In genomic region chr14:41120400-41120799, GRCh38 we compare ENCODE assay signal across 37 cellular contexts.
"Had no signal": no experiment of that assay in that cellular context is flagged by ENCODE, and none has a peak within 500 bp of the region (broad histone marks: within the 10 kb centered on the region; RNA-seq: fewer than 3 reads in every experiment).

No MANE protein-coding gene starts in this region.

- H3K27me3 Mint-ChIP-seq: activated CD4-positive, alpha-beta memory T cell treated with anti-CD3 and anti-CD28 coated beads, Interleukin-2, amount 10 ng/mL, durations not matched to agents 7 days and 5 days; activated CD4-positive, alpha-beta T cell treated with anti-CD3 and anti-CD28 coated beads for 36 hours; activated CD4-positive, alpha-beta T cell treated with anti-CD3 and anti-CD28 coated beads, Interleukin-2, amount 10 ng/mL, durations not matched to agents 7 days and 5 days; activated CD8-positive, alpha-beta memory T cell treated with anti-CD3 and anti-CD28 coated beads, Interleukin-2, amount 10 ng/mL, durations not matched to agents 7 days and 5 days; activated naive CD4-positive, alpha-beta T cell treated with anti-CD3 and anti-CD28 coated beads, Interleukin-2, amount 10 ng/mL, durations not matched to agents 7 days and 5 days; activated naive CD4-positive, alpha-beta T cell treated with anti-CD3 and anti-CD28 coated beads, Interleukin-2, amount 50 U/mL, for 24 hours; activated naive CD8-positive, alpha-beta T cell; activated naive CD8-positive, alpha-beta T cell treated with anti-CD3 and anti-CD28 coated beads, Interleukin-2, amount 50 U/mL, for 24 hours; activated T-cell treated with anti-CD3 and anti-CD28 coated beads, Interleukin-2, amount 50 U/mL, for 24 hours had no signal

- H3K9me3 ChIP-seq: body of pancreas, breast epithelium had no signal

- H3K27ac ChIP-seq: body of pancreas, brain microvascular endothelial cell, breast epithelium, WERI-Rb-1 had no signal

- H3K27ac Mint-ChIP-seq: activated CD4-positive, alpha-beta memory T cell treated with anti-CD3 and anti-CD28 coated beads, Interleukin-2, amount 10 ng/mL, durations not matched to agents 7 days and 5 days; activated CD4-positive, alpha-beta T cell treated with anti-CD3 and anti-CD28 coated beads for 36 hours; activated CD4-positive, alpha-beta T cell treated with anti-CD3 and anti-CD28 coated beads, Interleukin-2, amount 10 ng/mL, durations not matched to agents 7 days and 5 days; activated CD8-positive, alpha-beta memory T cell treated with anti-CD3 and anti-CD28 coated beads, Interleukin-2, amount 10 ng/mL, durations not matched to agents 7 days and 5 days; activated CD8-positive, alpha-beta T cell treated with anti-CD3 and anti-CD28 coated beads, Interleukin-2, amount 10 ng/mL, durations not matched to agents 7 days and 5 days; activated naive CD4-positive, alpha-beta T cell treated with anti-CD3 and anti-CD28 coated beads, Interleukin-2, amount 10 ng/mL, durations not matched to agents 7 days and 5 days; activated naive CD4-positive, alpha-beta T cell treated with anti-CD3 and anti-CD28 coated beads, Interleukin-2, amount 50 U/mL, for 24 hours; activated naive CD8-positive, alpha-beta T cell; activated naive CD8-positive, alpha-beta T cell treated with anti-CD3 and anti-CD28 coated beads, Interleukin-2, amount 10 ng/mL, durations not matched to agents 7 days and 5 days; activated naive CD8-positive, alpha-beta T cell treated with anti-CD3 and anti-CD28 coated beads, Interleukin-2, amount 50 U/mL, for 24 hours; activated T-cell treated with anti-CD3 and anti-CD28 coated beads, Interleukin-2, amount 50 U/mL, for 24 hours; activated T-helper 2 cell treated with anti-CD3 and anti-CD28 coated beads, Interferon-gamma antibody, Interleukin-2, Interleukin-4, amounts not matched to agents 10 μg/mL and 5 μg/mL and 100 μg/mL, durations not matched to agents 14 hours and 24 hours and 36 hours; T-helper 1 cell treated with Interleukin-12 subunit alpha and Interleukin-12 subunit beta and Interleukin-4 antibody, amounts not matched to agents 30 μg/mL and 1 μg/mL, for 36 hours; T-helper 2 cell treated with Interferon-gamma antibody and Interleukin-4, amounts not matched to agents 5 μg/mL and 100 μg/mL, for 36 hours; WTC11 had no signal

- H3K36me3 ChIP-seq: brain microvascular endothelial cell, breast epithelium, WERI-Rb-1 had no signal

- H3K9me3 Mint-ChIP-seq: activated CD4-positive, alpha-beta memory T cell treated with anti-CD3 and anti-CD28 coated beads, Interleukin-2, amount 10 ng/mL, durations not matched to agents 7 days and 5 days; activated CD4-positive, alpha-beta T cell treated with anti-CD3 and anti-CD28 coated beads, Interleukin-2, amount 10 ng/mL, durations not matched to agents 7 days and 5 days; activated naive CD4-positive, alpha-beta T cell treated with anti-CD3 and anti-CD28 coated beads, Interleukin-2, amount 10 ng/mL, durations not matched to agents 7 days and 5 days; activated naive CD4-positive, alpha-beta T cell treated with anti-CD3 and anti-CD28 coated beads, Interleukin-2, amount 50 U/mL, for 24 hours; activated T-cell treated with anti-CD3 and anti-CD28 coated beads, Interleukin-2, amount 50 U/mL, for 24 hours; WTC11 had no signal

- H3K27me3 ChIP-seq: body of pancreas, brain microvascular endothelial cell, breast epithelium had no signal

- H3K4me3 ChIP-seq: body of pancreas, breast epithelium had no signal

- H3K36me3 Mint-ChIP-seq: activated CD8-positive, alpha-beta memory T cell treated with anti-CD3 and anti-CD28 coated beads, Interleukin-2, amount 10 ng/mL, durations not matched to agents 7 days and 5 days; activated naive CD4-positive, alpha-beta T cell treated with anti-CD3 and anti-CD28 coated beads, Interleukin-2, amount 10 ng/mL, durations not matched to agents 7 days and 5 days; activated naive CD4-positive, alpha-beta T cell treated with anti-CD3 and anti-CD28 coated beads, Interleukin-2, amount 50 U/mL, for 24 hours; activated naive CD8-positive, alpha-beta T cell; activated naive CD8-positive, alpha-beta T cell treated with anti-CD3 and anti-CD28 coated beads, Interleukin-2, amount 10 ng/mL, durations not matched to agents 7 days and 5 days; WTC11 had no signal

- DNase-seq: activated CD4-positive, alpha-beta memory T cell treated with anti-CD3 and anti-CD28 coated beads, Interleukin-2, amount 10 ng/mL, durations not matched to agents 7 days and 5 days; activated CD4-positive, alpha-beta T cell treated with anti-CD3 and anti-CD28 coated beads for 1 hour; activated CD4-positive, alpha-beta T cell treated with anti-CD3 and anti-CD28 coated beads for 36 hours; activated CD4-positive, alpha-beta T cell treated with anti-CD3 and anti-CD28 coated beads for 48 hours; activated CD4-positive, alpha-beta T cell treated with anti-CD3 and anti-CD28 coated beads, Interleukin-2, amount 10 ng/mL, durations not matched to agents 7 days and 5 days; activated CD4-positive, alpha-beta T cell treated with anti-CD3 and anti-CD28 coated beads, Interleukin-2, amount 50 U/mL, for 48 hours; activated CD4-positive, CD25-positive, alpha-beta regulatory T cell; activated CD8-positive, alpha-beta memory T cell treated with anti-CD3 and anti-CD28 coated beads for 24 hours; activated CD8-positive, alpha-beta memory T cell treated with anti-CD3 and anti-CD28 coated beads, Interleukin-2, amount 10 ng/mL, durations not matched to agents 7 days and 5 days; activated CD8-positive, alpha-beta memory T cell treated with anti-CD3 and anti-CD28 coated beads, Interleukin-2, amount 50 U/mL, for 48 hours; activated CD8-positive, alpha-beta T cell treated with anti-CD3 and anti-CD28 coated beads, Interleukin-2, amount 10 ng/mL, durations not matched to agents 7 days and 5 days; activated effector memory CD4-positive, alpha-beta T cell treated with Interleukin-2 at 50 U/mL for 16 hours; activated gamma-delta T cell; activated naive CD4-positive, alpha-beta T cell treated with anti-CD3 and anti-CD28 coated beads, Interleukin-2, amount 10 ng/mL, durations not matched to agents 7 days and 5 days; activated naive CD4-positive, alpha-beta T cell treated with Interleukin-2 at 50 U/mL for 16 hours; activated naive CD8-positive, alpha-beta T cell treated with anti-CD3 and anti-CD28 coated beads, Interleukin-2, amount 10 ng/mL, durations not matched to agents 7 days and 5 days; activated naive CD8-positive, alpha-beta T cell treated with anti-CD3 and anti-CD28 coated beads, Interleukin-2, amount 50 U/mL, for 24 hours; activated T-cell treated with anti-CD3 and anti-CD28 coated beads, Interleukin-2, amount 50 U/mL, for 24 hours; activated T-cell treated with anti-CD3 and anti-CD28 coated beads, Interleukin-2, amount 50 U/mL, for 48 hours; amygdala; anterior cingulate cortex; body of pancreas; brain microvascular endothelial cell; central memory CD4-positive, alpha-beta T cell; T-helper 1 cell; T-helper 2 cell; T-helper 9 cell; WERI-Rb-1 had no signal

- H3K4me1 Mint-ChIP-seq: activated CD4-positive, alpha-beta memory T cell treated with anti-CD3 and anti-CD28 coated beads, Interleukin-2, amount 10 ng/mL, durations not matched to agents 7 days and 5 days; activated CD4-positive, alpha-beta T cell treated with anti-CD3 and anti-CD28 coated beads for 36 hours; activated CD4-positive, alpha-beta T cell treated with anti-CD3 and anti-CD28 coated beads, Interleukin-2, amount 10 ng/mL, durations not matched to agents 7 days and 5 days; activated CD8-positive, alpha-beta memory T cell treated with anti-CD3 and anti-CD28 coated beads, Interleukin-2, amount 10 ng/mL, durations not matched to agents 7 days and 5 days; activated naive CD4-positive, alpha-beta T cell treated with anti-CD3 and anti-CD28 coated beads, Interleukin-2, amount 10 ng/mL, durations not matched to agents 7 days and 5 days; activated naive CD4-positive, alpha-beta T cell treated with anti-CD3 and anti-CD28 coated beads, Interleukin-2, amount 50 U/mL, for 24 hours; activated naive CD8-positive, alpha-beta T cell treated with anti-CD3 and anti-CD28 coated beads, Interleukin-2, amount 10 ng/mL, durations not matched to agents 7 days and 5 days; activated naive CD8-positive, alpha-beta T cell treated with anti-CD3 and anti-CD28 coated beads, Interleukin-2, amount 50 U/mL, for 24 hours had no signal

- H3K4me1 ChIP-seq: body of pancreas, breast epithelium had no signal

- ATAC-seq: activated CD4-positive, alpha-beta T cell treated with anti-CD3 and anti-CD28 coated beads for 36 hours; activated CD4-positive, CD25-positive, alpha-beta regulatory T cell treated with anti-CD3 and anti-CD28 coated beads, Interleukin-2, amount 50 U/mL, for 24 hours; activated CD8-positive, alpha-beta memory T cell treated with anti-CD3 and anti-CD28 coated beads, Interleukin-2, amount 10 ng/mL, durations not matched to agents 7 days and 5 days; activated CD8-positive, alpha-beta T cell treated with anti-CD3 and anti-CD28 coated beads, Interleukin-2, amount 10 ng/mL, durations not matched to agents 7 days and 5 days; activated naive CD8-positive, alpha-beta T cell treated with anti-CD3 and anti-CD28 coated beads, Interleukin-2, amount 50 U/mL, for 24 hours; body of pancreas; WTC11 had no signal

- FAIRE-seq: astrocyte had no signal

- H3K4me3 Mint-ChIP-seq: activated CD4-positive, alpha-beta memory T cell treated with anti-CD3 and anti-CD28 coated beads, Interleukin-2, amount 10 ng/mL, durations not matched to agents 7 days and 5 days; activated CD4-positive, alpha-beta T cell treated with anti-CD3 and anti-CD28 coated beads for 36 hours; activated CD4-positive, alpha-beta T cell treated with anti-CD3 and anti-CD28 coated beads, Interleukin-2, amount 10 ng/mL, durations not matched to agents 7 days and 5 days; activated CD8-positive, alpha-beta memory T cell treated with anti-CD3 and anti-CD28 coated beads, Interleukin-2, amount 10 ng/mL, durations not matched to agents 7 days and 5 days; activated CD8-positive, alpha-beta T cell treated with anti-CD3 and anti-CD28 coated beads, Interleukin-2, amount 10 ng/mL, durations not matched to agents 7 days and 5 days; activated naive CD4-positive, alpha-beta T cell treated with anti-CD3 and anti-CD28 coated beads, Interleukin-2, amount 10 ng/mL, durations not matched to agents 7 days and 5 days; activated naive CD4-positive, alpha-beta T cell treated with anti-CD3 and anti-CD28 coated beads, Interleukin-2, amount 50 U/mL, for 24 hours; activated naive CD8-positive, alpha-beta T cell; activated naive CD8-positive, alpha-beta T cell treated with anti-CD3 and anti-CD28 coated beads, Interleukin-2, amount 10 ng/mL, durations not matched to agents 7 days and 5 days; activated naive CD8-positive, alpha-beta T cell treated with anti-CD3 and anti-CD28 coated beads, Interleukin-2, amount 50 U/mL, for 24 hours; activated T-cell treated with anti-CD3 and anti-CD28 coated beads, Interleukin-2, amount 50 U/mL, for 24 hours; T-helper 1 cell treated with Interleukin-12 subunit alpha and Interleukin-12 subunit beta and Interleukin-4 antibody, amounts not matched to agents 30 μg/mL and 1 μg/mL, for 36 hours; T-helper 2 cell treated with Interferon-gamma antibody and Interleukin-4, amounts not matched to agents 5 μg/mL and 100 μg/mL, for 36 hours; WTC11 had no signal
